In the genomic region with DNA sequence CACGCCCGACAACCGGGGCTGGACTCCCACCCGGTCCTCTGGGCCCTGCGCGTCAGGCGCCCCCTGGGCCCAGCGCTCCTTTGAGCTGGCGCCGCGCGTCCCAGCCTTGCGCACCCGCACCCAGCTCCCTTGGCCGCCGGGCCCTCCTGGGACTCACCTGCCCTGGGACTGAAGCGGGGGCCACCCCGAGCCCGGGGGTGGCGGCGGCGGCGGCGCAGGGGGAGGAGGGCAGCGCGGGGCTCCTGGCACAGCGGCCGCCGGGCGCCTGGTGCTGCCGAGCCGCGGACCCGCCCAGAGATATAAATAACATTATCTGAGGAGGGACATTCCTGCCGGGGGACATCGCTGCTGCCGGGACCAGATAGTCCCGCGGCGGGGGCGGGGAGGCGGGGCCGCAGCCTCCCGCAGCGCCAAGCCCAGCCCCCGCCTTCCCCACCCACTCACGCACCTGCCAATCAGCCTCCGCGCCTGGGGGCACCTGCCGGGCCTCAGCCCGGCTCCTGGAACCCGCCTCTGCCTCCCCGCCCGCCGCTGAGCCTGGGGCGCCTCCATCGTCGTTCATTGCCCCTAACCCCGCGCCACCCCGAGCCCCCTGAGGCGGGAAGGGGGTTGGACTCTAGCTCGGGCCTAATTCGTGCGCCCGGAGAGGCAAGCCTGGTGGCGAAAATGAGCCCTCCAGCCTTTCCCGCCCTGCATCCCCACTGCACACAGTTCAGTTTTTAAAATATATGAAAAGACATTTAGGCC, we compare ENCODE assay signal across 9 cellular contexts. TPM values are rescaled to one million over a fixed set of nuclear protein-coding genes. Genes with fewer than 3 reads are reported as not detected.
DNase-seq lines count a peak whose midpoint lies in the region; ATAC-seq, FAIRE-seq and TF ChIP-seq lines count a peak whose summit lies in the region.
"Had no signal": no experiment of that assay in that cellular context is flagged by ENCODE, and none has a peak within 500 bp of the region (broad histone marks: within the 10 kb centered on the region; RNA-seq: fewer than 3 reads in every experiment).

A gene (minus strand): TSS at position 273 of the 747 bp plus-strand sequence. CDS start 56,813 bp downstream, outside the sequence.

- peaks cover 81% of the 10 kb centered on the region for H3K27me3 Mint-ChIP-seq in T-helper 1 cell treated with Interleukin-12 subunit alpha and Interleukin-12 subunit beta and Interleukin-4 antibody, amounts not matched to agents 30 μg/mL and 1 μg/mL, for 36 hours (ENCODE audit: low read depth)
- peaks cover 68% of the 10 kb centered on the region for H3K27me3 Mint-ChIP-seq in astrocyte (ENCODE audit: low read depth, unreplicated experiment)

- H3K27ac Mint-ChIP-seq in T-helper 1 cell treated with Interleukin-12 subunit alpha and Interleukin-12 subunit beta and Interleukin-4 antibody, amounts not matched to agents 30 μg/mL and 1 μg/mL, for 36 hours = no peak within 1 kb of the TSS
- H3K27ac Mint-ChIP-seq in astrocyte (ENCODE audit: unreplicated experiment) = no peak within 1 kb of the TSS

- FAIRE-seq in astrocyte (lab: Jason Lieb, UNC) = no peak

- H3K4me1 Mint-ChIP-seq in T-helper 1 cell treated with Interleukin-12 subunit alpha and Interleukin-12 subunit beta and Interleukin-4 antibody, amounts not matched to agents 30 μg/mL and 1 μg/mL, for 36 hours (ENCODE audit: low read depth) = peaks cover 7% of the 10 kb centered on the region
- no peaks in the 10 kb centered on the region for H3K4me1 Mint-ChIP-seq in astrocyte (ENCODE audit: low read depth, unreplicated experiment)

- H3K4me2 ChIP-seq in astrocyte (ENCODE audit: low read length) = peak within 1 kb of the TSS; percentile 83

- ATAC-seq in GM19455 (IDR thresholded peaks at IDR 0.05; ENCODE audit: unreplicated experiment) (no peak), GM21515 (IDR thresholded peaks at IDR 0.05; ENCODE audit: unreplicated experiment) (no peak)

- H3K36me3 ChIP-seq in HUES64 (ENCODE audit: insufficient read depth, low read length) (no peaks in the 10 kb centered on the region), astrocyte (ENCODE audit: insufficient read depth, low read length) (no peaks in the 10 kb centered on the region)

- under 1% methylated on average over 68 of the region's 68 CpGs for WGBS in HUES64

- peaks cover 90% of the 10 kb centered on the region for H3K27me3 ChIP-seq in HUES64 (ENCODE audit: insufficient read depth, low read length)
- peaks cover 72% of the 10 kb centered on the region for H3K27me3 ChIP-seq in astrocyte (ENCODE audit: insufficient read depth, low read length)

- H2AFZ ChIP-seq in astrocyte (ENCODE audit: low read depth, low read length) = peak within 1 kb of the TSS; percentile 72

- H3K9me3 ChIP-seq in HUES64 (ENCODE audit: insufficient read depth, low read depth, low read length) (no peaks in the 10 kb centered on the region), astrocyte (ENCODE audit: insufficient read depth, low read depth, low read length) (no peaks in the 10 kb centered on the region)

- peak within 1 kb of the TSS; percentile 41; the same call in 1 of the 2 replicates for H3K27ac ChIP-seq in HUES64 (ENCODE audit: low read depth, low read length)
- no peak within 1 kb of the TSS for H3K27ac ChIP-seq in astrocyte (ENCODE audit: low read depth, low read length)

- in situ Hi-C loops in G401 (cut with HindIII; ENCODE audit: low sequenced_read_pairs) = no loop called here

- no peaks in the 10 kb centered on the region for H3K9me3 Mint-ChIP-seq in T-helper 1 cell treated with Interleukin-12 subunit alpha and Interleukin-12 subunit beta and Interleukin-4 antibody, amounts not matched to agents 30 μg/mL and 1 μg/mL, for 36 hours
- no peaks in the 10 kb centered on the region for H3K9me3 Mint-ChIP-seq in astrocyte (ENCODE audit: unreplicated experiment)

- no peak for TF ChIP-seq CTCF in astrocyte (IDR thresholded peaks at IDR 0.05; ENCODE audit: insufficient read depth, low read depth, low read length)

- no peaks in the 10 kb centered on the region for H3K79me2 ChIP-seq in astrocyte (ENCODE audit: insufficient read depth, low read length)

- no peaks in the 10 kb centered on the region for H4K20me1 ChIP-seq in astrocyte (ENCODE audit: insufficient read depth, low read length)

- H3K4me3 ChIP-seq in HUES64 (ENCODE audit: low read length) (peak within 1 kb of the TSS; percentile 58), astrocyte (ENCODE audit: insufficient read depth, low read depth, low read length) (peak within 1 kb of the TSS; percentile 42)

- H3K9ac ChIP-seq in HUES64 (ENCODE audit: low read depth, low read length) (peak within 1 kb of the TSS; percentile 28; the same call in 1 of the 2 replicates), astrocyte (ENCODE audit: low read length) (no peak within 1 kb of the TSS)

- H3K4me1 ChIP-seq in HUES64 (ENCODE audit: insufficient read depth, low read length) (peaks cover 8% of the 10 kb centered on the region), astrocyte (ENCODE audit: insufficient read depth, low read length) (no peaks in the 10 kb centered on the region)

- DNase-seq in G401 (ENCODE audit: low spot score) = peak; percentile 82
- DNase-seq in astrocyte (ENCODE audit: low read depth) = no peak
- DNase-seq in iPS-NIHi11 (ENCODE audit: low spot score) = peak; percentile 85
- peak; percentile 24 to 58 for DNase-seq in stimulated activated CD4-positive, alpha-beta T cell treated with anti-CD3 and anti-CD28 coated beads, Interleukin-15, amount 100 ng/mL, for 1 hour (ENCODE audit: low read depth in 1 of 2, low spot score in 1 of 2)

- peak within 1 kb of the TSS; percentile 75 for H3K4me3 Mint-ChIP-seq in T-helper 1 cell treated with Interleukin-12 subunit alpha and Interleukin-12 subunit beta and Interleukin-4 antibody, amounts not matched to agents 30 μg/mL and 1 μg/mL, for 36 hours
- peak within 1 kb of the TSS; percentile 73 for H3K4me3 Mint-ChIP-seq in astrocyte (ENCODE audit: unreplicated experiment)

- no peaks in the 10 kb centered on the region for H3K36me3 Mint-ChIP-seq in T-helper 1 cell treated with Interleukin-12 subunit alpha and Interleukin-12 subunit beta and Interleukin-4 antibody, amounts not matched to agents 30 μg/mL and 1 μg/mL, for 36 hours (ENCODE audit: low read depth)
- H3K36me3 Mint-ChIP-seq in astrocyte (ENCODE audit: low read depth, unreplicated experiment) = no peaks in the 10 kb centered on the region

RNA-seq across cellular contexts. Expression of the gene that starts here (rescaled TPM):
- not detected in 2 replicates for total RNA-seq in G401 (2014; rRNA removed; shearing (Covaris generic))
- polyA plus RNA-seq in HUES64 (2013, experiment 1 of 2) = 0.40 TPM
- 0.57 TPM for polyA plus RNA-seq in HUES64 (2013, experiment 2 of 2)
- total RNA-seq in astrocyte = 0.32 and 0.43 TPM in 2 replicates
- total RNA-seq: T-helper 1 cell treated with Interleukin-12 subunit alpha and Interleukin-12 subunit beta and Interleukin-4 antibody, amounts not matched to agents 30 ng/mL and 1 ng/mL, for 36 hours had no signal

Comparison
In these comparisons a context has a peak if more than half of its experiments do, and no peak if none do; other contexts are left out.
1. Peak in DNase-seq in G401; RNA of the gene not detected or under 1 TPM.